ENCODE assay signal across 15 cellular contexts in genomic region chr20:40719330-40719729, GRCh38.
"Had no signal": no experiment of that assay in that cellular context is flagged by ENCODE, and none has a peak within 500 bp of the region (broad histone marks: within the 10 kb centered on the region; RNA-seq: fewer than 3 reads in every experiment).

No MANE protein-coding gene starts in this region.

- H3K4me3 ChIP-seq: ascending aorta, breast epithelium, lung, right lobe of liver, suprapubic skin, upper lobe of left lung had no signal

- H3K9me3 ChIP-seq: ascending aorta, breast epithelium, right lobe of liver, suprapubic skin, upper lobe of left lung had no signal

- H3K36me3 ChIP-seq: ascending aorta, breast epithelium, right lobe of liver, suprapubic skin, upper lobe of left lung had no signal

- DNase-seq: activated CD4-positive, CD25-positive, alpha-beta regulatory T cell treated with anti-CD3 and anti-CD28 coated beads, Interleukin-2, amount 50 U/mL, for 72 hours; activated naive CD4-positive, alpha-beta T cell treated with Interleukin-2 at 50 U/mL for 16 hours; activated T-cell treated with anti-CD3 and anti-CD28 coated beads for 4 hours; cerebellar nuclear complex; effector memory CD4-positive, alpha-beta T cell; foreskin keratinocyte; glutamatergic neuron; midbrain; right lobe of liver; T1000; upper lobe of left lung had no signal

- H3K4me1 ChIP-seq: ascending aorta, breast epithelium, foreskin keratinocyte, right lobe of liver, suprapubic skin, upper lobe of left lung had no signal

- H3K27me3 ChIP-seq: ascending aorta, breast epithelium, right lobe of liver, suprapubic skin, upper lobe of left lung had no signal

- H3K27ac ChIP-seq: ascending aorta, breast epithelium, foreskin keratinocyte, right lobe of liver, suprapubic skin, upper lobe of left lung had no signal
